In the genomic region with DNA sequence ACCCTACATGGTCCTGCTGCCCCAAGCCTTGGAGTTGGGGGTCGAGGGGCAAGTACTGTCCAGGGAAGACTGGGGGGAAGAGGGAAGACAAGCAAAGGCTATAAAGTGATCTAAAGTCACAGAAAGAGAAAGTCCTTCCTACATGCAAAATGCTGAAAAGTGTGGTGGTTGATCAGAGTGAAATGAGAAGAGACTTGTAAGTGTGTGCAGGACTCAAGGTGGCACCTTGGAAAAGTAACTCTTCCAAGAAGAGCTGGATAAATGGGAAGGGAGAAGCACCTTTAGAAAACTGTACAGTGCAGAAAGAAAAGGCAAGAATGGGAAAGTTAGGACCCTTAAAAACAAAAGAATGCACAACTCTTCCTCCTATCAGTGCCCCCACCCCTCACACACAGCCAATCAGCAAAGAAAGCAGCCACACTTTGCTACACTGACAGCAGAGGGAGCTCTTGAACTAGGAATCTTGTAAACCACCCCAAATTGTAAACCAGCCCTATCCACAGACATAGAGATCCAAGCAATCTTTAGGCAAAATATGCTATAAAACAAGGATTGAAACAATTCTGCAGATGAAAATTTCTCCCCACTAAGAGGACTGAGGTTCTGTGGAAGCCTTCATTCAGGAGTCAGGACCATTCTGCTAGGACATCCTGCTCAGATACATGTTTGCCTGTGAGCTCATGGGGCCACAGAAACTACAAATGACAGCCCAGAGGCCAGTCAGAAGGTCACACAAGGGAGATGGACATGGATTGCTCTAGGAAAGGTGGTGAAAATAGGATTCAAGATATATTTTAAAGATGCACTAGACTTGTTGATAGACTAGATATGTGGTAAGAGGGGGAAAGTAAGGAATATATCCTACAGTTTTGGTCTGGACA, we compare ENCODE assay signal across 8 cellular contexts.
DNase-seq lines count a peak whose midpoint lies in the region; FAIRE-seq and TF ChIP-seq lines count a peak whose summit lies in the region.

No MANE protein-coding gene starts in this region.

- no peaks in the 10 kb centered on the region for H3K27me3 ChIP-seq in Peyer's patch
- no peaks in the 10 kb centered on the region for H3K27me3 ChIP-seq in endothelial cell of umbilical vein (ENCODE audit: control insufficient read depth in 2 of 2, insufficient read depth in 2 of 2, low read length in 2 of 2)
- no peaks in the 10 kb centered on the region for H3K27me3 ChIP-seq in neural progenitor cell

- H3K27ac ChIP-seq in Peyer's patch (no peak overlapping the region), endothelial cell of umbilical vein (ENCODE audit: insufficient read depth, low read depth, low read length) (no peak overlapping the region), neural progenitor cell (no peak overlapping the region)

- dilution Hi-C loops in endothelial cell of umbilical vein (cut with MboI; ENCODE audit: extremely low pct_ligation_motif_present, low sequenced_read_pairs) = no loop called here

- H3K9ac ChIP-seq in endothelial cell of umbilical vein (replicated peaks; ENCODE audit: extremely low read depth, insufficient read depth, low read length) (no peak overlapping the region), neural progenitor cell (no peak overlapping the region)

- POLR2A ChIA-PET in endothelial cell of umbilical vein (lab: Charles Lee) = no interaction called here

- no peaks in the 10 kb centered on the region for H4K20me1 ChIP-seq in endothelial cell of umbilical vein (replicated peaks; ENCODE audit: control insufficient read depth, extremely low read depth, insufficient read depth, low read length)
- H4K20me1 ChIP-seq in neural progenitor cell (ENCODE audit: low read depth) = no peaks in the 10 kb centered on the region

- H3K27ac Mint-ChIP-seq in neural progenitor cell = no peak overlapping the region

- peaks cover 11% of the 10 kb centered on the region for H3K9me3 Mint-ChIP-seq in neural progenitor cell

- no peaks in the 10 kb centered on the region for H3F3A ChIP-seq in neural progenitor cell (ENCODE audit: low read depth)

- no peak for FAIRE-seq in endothelial cell of umbilical vein (lab: Jason Lieb, UNC)

- H3K27me3 Mint-ChIP-seq in neural progenitor cell (ENCODE audit: insufficient read depth, low read depth) = no peaks in the 10 kb centered on the region

- no peak overlapping the region for H3K4me2 ChIP-seq in endothelial cell of umbilical vein (ENCODE audit: insufficient read depth, low read length)
- no peak overlapping the region for H3K4me2 ChIP-seq in neural progenitor cell

- H2AFZ ChIP-seq in endothelial cell of umbilical vein (ENCODE audit: low read depth, low read length) = no peak overlapping the region
- peak overlapping the region; percentile 64 for H2AFZ ChIP-seq in neural progenitor cell (replicated peaks)

- H3K4me3 ChIP-seq in Peyer's patch (no peak overlapping the region), endothelial cell of umbilical vein (replicated peaks in 1 of 3; ENCODE audit: insufficient read depth in 1 of 3, low read depth in 1 of 3, low read length in 3 of 3) (no peak overlapping the region), neural progenitor cell (no peak overlapping the region)

- TF ChIP-seq CTCF in Peyer's patch (IDR thresholded peaks at IDR 0.05) = peak in 4 of 6 experiments; percentile 44 to 81 (median 72)
- peak in 1 of 2 donors; percentile 10 for TF ChIP-seq CTCF in endothelial cell of umbilical vein (IDR thresholded peaks at IDR 0.05; ENCODE audit: extremely low read depth in 1 of 2, insufficient read depth in 1 of 2, low read depth in 1 of 2, low read length in 2 of 2)
- TF ChIP-seq CTCF in neural progenitor cell (IDR thresholded peaks at IDR 0.05) = peak; percentile 62

- H3K9me3 ChIP-seq in Peyer's patch (peaks cover 0 to 8% (median 0%) of the 10 kb centered on the region in 4 donors), endothelial cell of umbilical vein (replicated peaks; ENCODE audit: control insufficient read depth, insufficient read depth, low read length) (no peaks in the 10 kb centered on the region), neural progenitor cell (ENCODE audit: low read depth) (no peaks in the 10 kb centered on the region)

- H3K36me3 ChIP-seq in Peyer's patch (no peaks in the 10 kb centered on the region), endothelial cell of umbilical vein (ENCODE audit: control insufficient read depth in 2 of 2, extremely low read depth in 1 of 2, insufficient read depth in 2 of 2, low read length in 2 of 2) (no peaks in the 10 kb centered on the region), neural progenitor cell (no peaks in the 10 kb centered on the region)

- DNase-seq in A172 (ENCODE audit: low spot score) = peak; percentile 46
- DNase-seq in DMS53 treated with DMSO at 0.1 percent for 48 hours (lab: John Stamatoyannopoulos, UW; ENCODE audit: unreplicated experiment) = peak; percentile 27
- DNase-seq in HS-5 (ENCODE audit: low read depth) = peak; percentile 32
- peak in 1 of 3 donors; percentile 66 for DNase-seq in Peyer's patch
- DNase-seq in endothelial cell of umbilical vein (ENCODE audit: low read depth, low spot score) = peak; percentile 4
- DNase-seq in neural progenitor cell (ENCODE audit: low spot score) = peak; percentile 51
- no peak for DNase-seq in effector CD8-positive, alpha-beta T cell (lab: John Stamatoyannopoulos, UW)
- DNase-seq in stimulated activated CD4-positive, alpha-beta T cell treated with anti-CD3 and anti-CD28 coated beads, Interleukin-4, amount 100 ng/mL, for 1 hour = no peak

- H3K79me2 ChIP-seq in endothelial cell of umbilical vein (ENCODE audit: control insufficient read depth, insufficient read depth, low read length) = no peaks in the 10 kb centered on the region
- no peaks in the 10 kb centered on the region for H3K79me2 ChIP-seq in neural progenitor cell (ENCODE audit: low read depth)

- CTCF ChIA-PET in endothelial cell of umbilical vein (lab: Charles Lee) = interaction anchor here (0.8 to 1.7 kb wide), 4 partner anchors 11 to 1395 kb away, joined by 3 to 4 read pairs (median 4); no protein-coding TSS in a partner anchor

- no peaks in the 10 kb centered on the region for H3K4me1 ChIP-seq in Peyer's patch
- no peaks in the 10 kb centered on the region for H3K4me1 ChIP-seq in endothelial cell of umbilical vein (ENCODE audit: control insufficient read depth, extremely low read depth, insufficient read depth, low read length)
- H3K4me1 ChIP-seq in neural progenitor cell = peaks cover 6% of the 10 kb centered on the region

- no peaks in the 10 kb centered on the region for H3K36me3 Mint-ChIP-seq in neural progenitor cell

- BruUV-seq in endothelial cell of umbilical vein (replicated peaks; lab: Mats Ljungman, UMichigan) = no TSS peak

- H3K4me3 Mint-ChIP-seq in neural progenitor cell = no peak overlapping the region

- TF ChIP-seq POLR2A in Peyer's patch (IDR thresholded peaks at IDR 0.05) = no peak
- TF ChIP-seq POLR2A in endothelial cell of umbilical vein (IDR thresholded peaks at IDR 0.05; ENCODE audit: low read depth, low read length) = no peak

- no peaks in the 10 kb centered on the region for H3K4me1 Mint-ChIP-seq in neural progenitor cell

- H3K9me1 ChIP-seq in endothelial cell of umbilical vein (replicated peaks; ENCODE audit: control insufficient read depth, extremely low read depth, insufficient read depth, low read length) = no peaks in the 10 kb centered on the region

- intact Hi-C loops in endothelial cell of umbilical vein (cut with micrococcal nuclease) = no loop called here

TF ChIP-seq in endothelial cell of umbilical vein, 7 proteins besides CTCF, POLR2A, EP300 and RAD21:
- TF ChIP-seq FOS (IDR thresholded peaks at IDR 0.05; ENCODE audit: borderline replicate concordance, insufficient read depth, low read length) = no peak
TF ChIP-seq in endothelial cell of umbilical vein: peak in this region for 0.

Comparison
In these comparisons a context has a peak if more than half of its experiments do, and no peak if none do; other contexts are left out.
1. DNase-seq: peak in A172 (single experiment), DMS53 treated with DMSO at 0.1 percent for 48 hours (single experiment), HS-5 (single experiment), endothelial cell of umbilical vein (single experiment) and neural progenitor cell (single experiment); none in effector CD8-positive, alpha-beta T cell (single experiment) and stimulated activated CD4-positive, alpha-beta T cell treated with anti-CD3 and anti-CD28 coated beads, Interleukin-4, amount 100 ng/mL, for 1 hour (single experiment).